In genomic region chr12:107200394-107200793, GRCh38 we compare ENCODE assay signal across 13 cellular contexts.
DNase-seq lines count a peak whose midpoint lies in the region; ATAC-seq and TF ChIP-seq lines count a peak whose summit lies in the region.
"Had no signal": no experiment of that assay in that cellular context is flagged by ENCODE, and none has a peak within 500 bp of the region (broad histone marks: within the 10 kb centered on the region; RNA-seq: fewer than 3 reads in every experiment).

No MANE protein-coding gene starts in this region.

- H3K27me3 Mint-ChIP-seq in mesothelial cell of epicardium (ENCODE audit: low read depth), result peaks cover 10% of the 10 kb centered on the region

- H3K4me1 ChIP-seq in PC-9 (replicated peaks; ENCODE audit: insufficient read depth), result peaks cover 7% of the 10 kb centered on the region
- no peaks in the 10 kb centered on the region for H3K4me1 ChIP-seq in psoas muscle
- H3K4me1 ChIP-seq: heart right ventricle had no signal

- H3K27ac ChIP-seq in PC-9, result peak overlapping the region; percentile 31; the same call in 1 of the 2 replicates
- no peak overlapping the region for H3K27ac ChIP-seq in psoas muscle
- H3K27ac ChIP-seq: dorsolateral prefrontal cortex, heart right ventricle had no signal

- TF ChIP-seq CTCF in PC-9 (conservative IDR thresholded peaks at IDR 0.05), result no peak
- TF ChIP-seq CTCF in fibroblast of mammary gland (conservative IDR thresholded peaks at IDR 0.05; ENCODE audit: control insufficient read depth, insufficient read depth, low read depth, low read length), result no peak
- TF ChIP-seq CTCF in psoas muscle (IDR thresholded peaks at IDR 0.05), result no peak
- TF ChIP-seq CTCF in mesothelial cell of epicardium (IDR thresholded peaks at IDR 0.05; ENCODE audit: unreplicated experiment), result no peak

- H3K27ac Mint-ChIP-seq in mesothelial cell of epicardium, result no peak overlapping the region
- H3K27ac Mint-ChIP-seq: memory B cell had no signal

- no peaks in the 10 kb centered on the region for H3K27me3 ChIP-seq in PC-9 (ENCODE audit: insufficient read depth, low read depth)
- H3K27me3 ChIP-seq in psoas muscle (ENCODE audit: insufficient read depth in 3 of 3, low read length in 2 of 3), result no peaks in the 10 kb centered on the region

- in situ Hi-C loops in Caki2 (cut with HindIII; ENCODE audit: low pct_unique_long_range_greater_than_20kb, low sequenced_read_pairs), result no loop called here

- WGBS in psoas muscle, 3 donors, result 66 to 82% (median 72%) methylated on average over 1 of the region's 1 CpG

- no peak overlapping the region for H2AFZ ChIP-seq in PC-9

- H3K9me3 Mint-ChIP-seq in mesothelial cell of epicardium, result no peaks in the 10 kb centered on the region

- H3K4me3 Mint-ChIP-seq in mesothelial cell of epicardium, result no peak overlapping the region
- H3K4me3 Mint-ChIP-seq: memory B cell had no signal

- ATAC-seq in psoas muscle, result no peak
- ATAC-seq: heart right ventricle had no signal

- H3K4me1 Mint-ChIP-seq in mesothelial cell of epicardium, result peaks cover 3% of the 10 kb centered on the region
- H3K4me1 Mint-ChIP-seq: memory B cell had no signal

- H3K9me2 ChIP-seq in PC-9 (ENCODE audit: insufficient read depth), result no peaks in the 10 kb centered on the region

- no TSS peak for BruUV-seq in PC-9 (replicated peaks; lab: Mats Ljungman, UMichigan)

- H3F3A ChIP-seq in PC-9 (ENCODE audit: insufficient read depth, low read depth), result peaks cover 6% of the 10 kb centered on the region; the same call in 1 of the 2 replicates

- POLR2A ChIA-PET in PC-9 (lab: Charles Lee; ENCODE audit: unreplicated experiment), result interaction anchor here (0.6 kb wide), 1 partner anchor 149 kb away, joined by 5 read pairs; no protein-coding TSS in a partner anchor

- intact Hi-C loops in PC-9 (cut with micrococcal nuclease; ENCODE audit: unreplicated experiment), result no loop called here
- intact Hi-C loops in psoas muscle (cut with DNase I), result no loop called here

- H3K36me3 Mint-ChIP-seq in mesothelial cell of epicardium, result no peaks in the 10 kb centered on the region
- H3K36me3 Mint-ChIP-seq: memory B cell had no signal

- H3K79me2 ChIP-seq in PC-9 (ENCODE audit: low read depth), result no peaks in the 10 kb centered on the region

- no peaks in the 10 kb centered on the region for H4K20me1 ChIP-seq in PC-9 (ENCODE audit: insufficient read depth)

- H3K4me2 ChIP-seq in PC-9, result 0 out of 2 replicates have a peak overlapping the region, but pooled peaks have one; percentile 2

- H3K36me3 ChIP-seq in PC-9 (ENCODE audit: low read depth) (no peaks in the 10 kb centered on the region), psoas muscle (ENCODE audit: insufficient read depth in 1 of 2, low read depth in 1 of 2) (no peaks in the 10 kb centered on the region)
- H3K36me3 ChIP-seq: heart right ventricle had no signal

- no peaks in the 10 kb centered on the region for H3K9me3 ChIP-seq in PC-9 (ENCODE audit: insufficient read depth, low read depth)
- no peaks in the 10 kb centered on the region for H3K9me3 ChIP-seq in psoas muscle
- H3K9me3 ChIP-seq: heart right ventricle had no signal

- H3K4me3 ChIP-seq in PC-9, result no peak overlapping the region
- no peak overlapping the region for H3K4me3 ChIP-seq in fibroblast of mammary gland (ENCODE audit: control insufficient read depth, low read depth, low read length)
- H3K4me3 ChIP-seq in psoas muscle, result no peak overlapping the region
- H3K4me3 ChIP-seq: dorsolateral prefrontal cortex, heart right ventricle had no signal

- CTCF ChIA-PET in PC-9 (lab: Charles Lee), result no interaction called here

- peak; percentile 71 for DNase-seq in Caki2 (ENCODE audit: low read depth)
- DNase-seq in H4 (ENCODE audit: low spot score), result peak; percentile 64
- DNase-seq in PC-9, result peak; percentile 15 to 78
- DNase-seq in fibroblast of mammary gland (ENCODE audit: low read depth), result peak; percentile 13
- DNase-seq in psoas muscle, result no peak
- no peak for DNase-seq in activated CD8-positive, alpha-beta memory T cell treated with anti-CD3 and anti-CD28 coated beads, Interleukin-2, amount 50 U/mL, for 48 hours
- DNase-seq in GOT3 (lab: John Stamatoyannopoulos, UW), result no peak
- DNase-seq in mesothelial cell of epicardium (ENCODE audit: low spot score in 2 of 2, unreplicated experiment in 2 of 2), result no peak
- DNase-seq: dorsolateral prefrontal cortex; heart right ventricle; NCI-H1436; stimulated activated naive CD4-positive, alpha-beta T cell treated with Interleukin-2 at 50 U/mL for 16 hours had no signal

Comparison
In these comparisons a context has a peak if more than half of its experiments do, and no peak if none do; other contexts are left out.
1. DNase-seq: peak in Caki2 (single experiment), H4 (single experiment), PC-9 (2 of 2) and fibroblast of mammary gland (single experiment); none in psoas muscle (0 of 2), activated CD8-positive, alpha-beta memory T cell treated with anti-CD3 and anti-CD28 coated beads, Interleukin-2, amount 50 U/mL, for 48 hours (single experiment), GOT3 (single experiment) and mesothelial cell of epicardium (0 of 2).